In the genomic region with DNA sequence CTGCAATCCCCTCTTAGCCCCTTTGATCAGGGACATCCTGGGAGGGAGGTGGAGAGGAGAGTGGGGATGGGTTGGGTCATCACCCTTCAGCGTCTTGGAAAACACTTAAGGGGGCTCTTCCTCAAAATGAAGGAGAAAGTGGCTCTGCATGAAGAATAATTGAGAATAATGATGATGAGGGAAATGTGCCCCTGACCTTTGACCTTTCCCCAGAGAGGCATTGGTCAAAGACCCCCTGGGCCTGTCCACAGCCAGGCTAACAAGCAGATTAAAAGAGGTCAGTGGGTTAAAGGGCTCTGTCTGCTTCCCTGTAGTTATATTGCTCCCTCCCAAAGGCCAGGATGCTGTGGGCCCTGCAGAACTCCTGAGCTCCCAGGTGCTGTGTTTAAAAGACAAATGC, we compare ENCODE assay signal across 17 cellular contexts.
A peak's percentile ranks its signal among the peaks of the same experiment; 100 is the strongest.
DNase-seq lines count a peak whose midpoint lies in the region; ATAC-seq, FAIRE-seq and TF ChIP-seq lines count a peak whose summit lies in the region.
"Had no signal": no experiment of that assay in that cellular context is flagged by ENCODE, and none has a peak within 500 bp of the region (broad histone marks: within the 10 kb centered on the region; RNA-seq: fewer than 3 reads in every experiment).

No MANE protein-coding gene starts in this region.

- DNase-seq in GM12878 (ENCODE audit: low read depth, low spot score): no peak
- no peak for DNase-seq in H1 (ENCODE audit: low read depth in 1 of 2, low spot score in 2 of 2)
- no peak for DNase-seq in neuronal stem cell (ENCODE audit: low spot score)
- DNase-seq in caudate nucleus (lab: John Stamatoyannopoulos, UW): no peak
- DNase-seq in Peyer's patch: no peak
- DNase-seq: C1 segment of cervical spinal cord; Calu3; CD4-positive, alpha-beta memory T cell; COR-L47; DMS53; DMS79 treated with DMSO at 0.1 percent for 48 hours; GOT3; H7; HCEC 1CT had no signal

- H3K4me3 ChIP-seq in GM12878 (no peak overlapping the region), H1 (ENCODE audit: extremely low read depth in 1 of 4, insufficient read depth in 2 of 4, low read depth in 3 of 4, low read length in 4 of 4) (no peak overlapping the region), neuronal stem cell (ENCODE audit: low read length in 2 of 2) (no peak overlapping the region), Peyer's patch (no peak overlapping the region)

- no peak for ATAC-seq in GM12878
- ATAC-seq in GM18502 (IDR thresholded peaks at IDR 0.05; ENCODE audit: poor library complexity, unreplicated experiment): no peak

- H3K36me3 ChIP-seq in GM12878 (ENCODE audit: control insufficient read depth in 2 of 2, insufficient read depth in 2 of 2, low read length in 1 of 2): no peaks in the 10 kb centered on the region
- no peaks in the 10 kb centered on the region for H3K36me3 ChIP-seq in H1 (ENCODE audit: control insufficient read depth in 2 of 4, insufficient read depth in 4 of 4, low read length in 3 of 4)
- H3K36me3 ChIP-seq in neuronal stem cell (replicated peaks in 1 of 2; ENCODE audit: control insufficient read depth in 2 of 2, insufficient read depth in 2 of 2, low read length in 2 of 2): no peaks in the 10 kb centered on the region
- no peaks in the 10 kb centered on the region for H3K36me3 ChIP-seq in Peyer's patch

- H3K27ac ChIP-seq in GM12878 (ENCODE audit: control insufficient read depth, insufficient read depth) (no peak overlapping the region), H1 (ENCODE audit: low read depth, low read length) (no peak overlapping the region), neuronal stem cell (replicated peaks; ENCODE audit: low read length) (peak overlapping the region; percentile 16), caudate nucleus (ENCODE audit: low read depth, low read length) (no peak overlapping the region), Peyer's patch (no peak overlapping the region)

- H3K9me3 ChIP-seq in GM12878 (replicated peaks; ENCODE audit: control insufficient read depth, insufficient read depth, low read length) (no peaks in the 10 kb centered on the region), H1 (ENCODE audit: insufficient read depth in 2 of 2, low read depth in 1 of 2, low read length in 1 of 2) (no peaks in the 10 kb centered on the region), neuronal stem cell (replicated peaks in 1 of 2; ENCODE audit: control insufficient read depth in 2 of 2, insufficient read depth in 1 of 2, low read depth in 1 of 2, low read length in 2 of 2) (no peaks in the 10 kb centered on the region), Peyer's patch (no peaks in the 10 kb centered on the region)

- H2BK5ac ChIP-seq in H1 (ENCODE audit: low read depth, low read length) (no peak overlapping the region), neuronal stem cell (ENCODE audit: low read length) (no peak overlapping the region)

- no peak overlapping the region for H2AK5ac ChIP-seq in H1 (ENCODE audit: low read depth, low read length)
- H2AK5ac ChIP-seq in neuronal stem cell (ENCODE audit: low read depth, low read length): no peak overlapping the region

- FAIRE-seq in GM12878 (lab: Jason Lieb, UNC) (no peak), H1 (lab: Jason Lieb, UNC) (no peak)
- FAIRE-seq: G401.6, GM18507 had no signal

- H2AFZ ChIP-seq in GM12878 (ENCODE audit: control insufficient read depth, low read depth, low read length) (no peak overlapping the region), H1 (ENCODE audit: low read length) (no peak overlapping the region), neuronal stem cell (ENCODE audit: low read length) (no peak overlapping the region)

- H3K14ac ChIP-seq in H1 (ENCODE audit: insufficient read length) (no peak overlapping the region), neuronal stem cell (ENCODE audit: low read length) (no peak overlapping the region)

- H2BK20ac ChIP-seq in H1 (ENCODE audit: low read length): no peak overlapping the region

- H4K8ac ChIP-seq in H1 (ENCODE audit: extremely low read depth, insufficient read depth, low read length) (no peak overlapping the region), neuronal stem cell (ENCODE audit: low read depth, low read length) (no peak overlapping the region)

- RAD21 ChIA-PET in GM12878 (lab: Charles Lee; ENCODE audit: unreplicated experiment): interaction anchor here (5.2 kb wide), 1 partner anchor 10 kb away, joined by 37 read pairs; no protein-coding TSS in a partner anchor

- H3K18ac ChIP-seq in H1 (ENCODE audit: extremely low read depth, low read length) (no peak overlapping the region), neuronal stem cell (ENCODE audit: low read length) (no peak overlapping the region)

- H4K20me1 ChIP-seq in GM12878 (ENCODE audit: control insufficient read depth, insufficient read depth) (no peaks in the 10 kb centered on the region), H1 (replicated peaks in 1 of 2; ENCODE audit: control insufficient read depth in 1 of 2, insufficient read depth in 2 of 2, low read length in 2 of 2) (peaks cover 5 to 11% of the 10 kb centered on the region in 2 experiments)

- no peak overlapping the region for H2BK120ac ChIP-seq in H1 (replicated peaks; ENCODE audit: low read depth, low read length)
- H2BK120ac ChIP-seq in neuronal stem cell (ENCODE audit: low read depth, low read length): no peak overlapping the region

- WGBS in GM12878 (ENCODE audit: insufficient coverage, insufficient replicate concordance, low lambda C conversion rate, missing lambda C conversion rate): 89% methylated on average over 1 of the region's 1 CpG
- WGBS in H1 (ENCODE audit: extremely low coverage in 1 of 2, insufficient coverage in 1 of 2, insufficient read length in 1 of 2, insufficient replicate concordance in 2 of 2, low coverage in 1 of 2, low lambda C conversion rate in 2 of 2, missing lambda C conversion rate in 1 of 2), 2 experiments: 80% methylated on average over 1 of the region's 1 CpG; no CpG with 5 or more reads in 1 of the 2 experiments
- WGBS in neuronal stem cell (ENCODE audit: extremely low coverage in 2 of 2, insufficient read length in 2 of 2, insufficient replicate concordance in 1 of 2), 2 donors: no CpG with 5 or more reads among the region's 1 CpG

- no peak overlapping the region for H3K56ac ChIP-seq in H1 (replicated peaks; ENCODE audit: insufficient read length, low read depth, low read length)

- POLR2A ChIA-PET in GM12878 (lab: Charles Lee): interaction anchor here (1.2 to 1.7 kb wide), 2 partner anchors 9 to 14 kb away, joined by 4 to 6 read pairs; no protein-coding TSS in a partner anchor
- POLR2A ChIA-PET in H1 (lab: Charles Lee; ENCODE audit: partially characterized antibody): interaction anchor here (0.7 to 1.6 kb wide), 4 partner anchors 10 to 110 kb away, joined by 3 to 5 read pairs (median 4); no protein-coding TSS in a partner anchor

- no TSS peak for BruUV-seq in GM12878 (replicated peaks; lab: Mats Ljungman, UMichigan)

- TF ChIP-seq CTCF in GM12878 (IDR thresholded peaks at IDR 0.05 in 2 of 3, conservative IDR thresholded peaks at IDR 0.05 in 1 of 3; ENCODE audit: control insufficient read depth in 2 of 3, extremely low read depth in 1 of 3, insufficient read depth in 1 of 3, low read depth in 3 of 3, low read length in 3 of 3) (no peak), H1 (IDR thresholded peaks at IDR 0.05; ENCODE audit: control extremely low read depth in 1 of 3, insufficient read depth in 1 of 3, low read depth in 1 of 3, low read length in 3 of 3) (no peak), Peyer's patch (IDR thresholded peaks at IDR 0.05) (no peak)

- TF ChIP-seq EP300 in GM12878 (IDR thresholded peaks at IDR 0.05; ENCODE audit: borderline replicate concordance in 1 of 2, control insufficient read depth in 1 of 2, low read depth in 2 of 2, low read length in 2 of 2): no peak
- TF ChIP-seq EP300 in H1 (IDR thresholded peaks at IDR 0.05; ENCODE audit: borderline replicate concordance in 1 of 2, low read depth in 2 of 2, low read length in 2 of 2): no peak

- H3K79me2 ChIP-seq in GM12878 (ENCODE audit: control insufficient read depth, insufficient read depth, low read length) (no peaks in the 10 kb centered on the region; the same call in 1 of the 2 replicates), H1 (ENCODE audit: control insufficient read depth in 1 of 2, insufficient read depth in 2 of 2, low read length in 2 of 2) (peaks cover 6 to 86% of the 10 kb centered on the region in 2 experiments)

- H3K4me2 ChIP-seq in GM12878 (ENCODE audit: control insufficient read depth, insufficient read depth) (no peak overlapping the region), H1 (ENCODE audit: insufficient read depth in 1 of 2, low read depth in 2 of 2, low read length in 2 of 2) (peak overlapping the region; percentile 17 to 98; a peak in 1 of 4 replicates), neuronal stem cell (ENCODE audit: insufficient read depth, low read length, poor library complexity, severe bottlenecking) (no peak overlapping the region)

- H2BK12ac ChIP-seq in H1 (ENCODE audit: low read depth, low read length) (no peak overlapping the region), neuronal stem cell (ENCODE audit: low read length) (no peak overlapping the region)

- in situ Hi-C loops in GM12878 (cut with MboI): no loop called here

- H3K79me1 ChIP-seq in H1 (ENCODE audit: low read depth, low read length): peaks cover 11% of the 10 kb centered on the region
- no peaks in the 10 kb centered on the region for H3K79me1 ChIP-seq in neuronal stem cell (ENCODE audit: low read depth, low read length)

- H3K23ac ChIP-seq in H1 (ENCODE audit: insufficient read length): no peak overlapping the region
- H3K23ac ChIP-seq in neuronal stem cell (ENCODE audit: low read depth, low read length, poor library complexity): no peak overlapping the region

- no peak for TF ChIP-seq POLR2A in GM12878 (IDR thresholded peaks at IDR 0.05; ENCODE audit: low read depth, low read length)
- TF ChIP-seq POLR2A in H1 (IDR thresholded peaks at IDR 0.05; ENCODE audit: control extremely low read depth in 1 of 2, low read depth in 2 of 2, low read length in 2 of 2): no peak
- no peak for TF ChIP-seq POLR2A in Peyer's patch (IDR thresholded peaks at IDR 0.05)

- no peak for TF ChIP-seq RAD21 in GM12878 (IDR thresholded peaks at IDR 0.05; ENCODE audit: insufficient read depth, low read depth, low read length)
- TF ChIP-seq RAD21 in H1 (IDR thresholded peaks at IDR 0.05 in 1 of 2, conservative IDR thresholded peaks at IDR 0.05 in 1 of 2; ENCODE audit: low read depth in 2 of 2, low read length in 2 of 2): no peak

- H3K4me1 ChIP-seq in GM12878 (ENCODE audit: control insufficient read depth, insufficient read depth, low read length) (peaks cover 8% of the 10 kb centered on the region), H1 (replicated peaks in 1 of 4; ENCODE audit: control insufficient read depth in 3 of 4, insufficient read depth in 4 of 4, low read length in 3 of 4) (peaks cover 7 to 37% (median 26%) of the 10 kb centered on the region in 4 experiments), neuronal stem cell (ENCODE audit: control insufficient read depth in 2 of 2, insufficient read depth in 1 of 2, low read depth in 1 of 2, low read length in 2 of 2) (peaks cover 25 to 26% of the 10 kb centered on the region in 2 donors), Peyer's patch (no peaks in the 10 kb centered on the region)

- H2BK15ac ChIP-seq in H1 (ENCODE audit: low read length) (no peak overlapping the region), neuronal stem cell (ENCODE audit: low read length) (no peak overlapping the region)

- H3K9ac ChIP-seq in GM12878 (ENCODE audit: control insufficient read depth, insufficient read depth, low read length) (no peak overlapping the region), H1 (replicated peaks in 1 of 4; ENCODE audit: extremely low read depth in 1 of 4, low read depth in 3 of 4, low read length in 3 of 4) (no peak overlapping the region), neuronal stem cell (ENCODE audit: low read depth, low read length, poor library complexity) (no peak overlapping the region)

- H4K5ac ChIP-seq in H1 (ENCODE audit: insufficient read length, low read depth, low read length): no peak overlapping the region

- CTCF ChIA-PET in GM12878 (lab: Yijun Ruan, JAX): interaction anchor here (0.9 to 2.0 kb wide), 4 partner anchors 10 to 224 kb away, joined by 3 to 9 read pairs (median 4); no protein-coding TSS in a partner anchor
- CTCF ChIA-PET in H1 (lab: Charles Lee; ENCODE audit: partially characterized antibody): interaction anchor here (1.0 to 3.1 kb wide), 7 partner anchors 9 to 224 kb away, joined by 3 to 11 read pairs (median 5); no protein-coding TSS in a partner anchor

- SMC1A ChIA-PET in GM12878 (lab: Charles Lee; ENCODE audit: uncharacterized antibody, unreplicated experiment): interaction anchor here (1.2 to 2.0 kb wide), 3 partner anchors 9 to 14 kb away, joined by 3 to 6 read pairs (median 3); no protein-coding TSS in a partner anchor

- H3K23me2 ChIP-seq in H1 (ENCODE audit: low read depth, low read length): peaks cover 9% of the 10 kb centered on the region; the same call in 1 of the 2 replicates

- intact Hi-C loops in GM12878 (cut with micrococcal nuclease; ENCODE audit: unreplicated experiment): no loop called here

- H3K27me3 ChIP-seq in GM12878 (replicated peaks in 1 of 2; ENCODE audit: control insufficient read depth in 2 of 2, insufficient read depth in 2 of 2, low read length in 1 of 2) (no peaks in the 10 kb centered on the region), H1 (replicated peaks in 1 of 4; ENCODE audit: control insufficient read depth in 3 of 4, extremely low read depth in 1 of 4, insufficient read depth in 3 of 4, low read length in 3 of 4) (no peaks in the 10 kb centered on the region), neuronal stem cell (ENCODE audit: control insufficient read depth in 3 of 3, insufficient read depth in 3 of 3, low read depth in 1 of 3, low read length in 3 of 3) (no peaks in the 10 kb centered on the region), Peyer's patch (no peaks in the 10 kb centered on the region)

- H3K4ac ChIP-seq in H1 (replicated peaks; ENCODE audit: insufficient read length, low read depth, low read length) (no peak overlapping the region), neuronal stem cell (ENCODE audit: low read length) (no peak overlapping the region)

- H4K91ac ChIP-seq in H1 (replicated peaks; ENCODE audit: insufficient read length, low read length): no peak overlapping the region
- H4K91ac ChIP-seq in neuronal stem cell (ENCODE audit: low read depth, low read length, poor library complexity): no peak overlapping the region

Comparison
In these comparisons a context has a peak if more than half of its experiments do, and no peak if none do; other contexts are left out.
1. H3K4me2 ChIP-seq: peak in H1 (2 of 2); none in GM12878 (single experiment) and neuronal stem cell (single experiment).